8 cellular contexts compared by ENCODE assay signal in the genomic region with DNA sequence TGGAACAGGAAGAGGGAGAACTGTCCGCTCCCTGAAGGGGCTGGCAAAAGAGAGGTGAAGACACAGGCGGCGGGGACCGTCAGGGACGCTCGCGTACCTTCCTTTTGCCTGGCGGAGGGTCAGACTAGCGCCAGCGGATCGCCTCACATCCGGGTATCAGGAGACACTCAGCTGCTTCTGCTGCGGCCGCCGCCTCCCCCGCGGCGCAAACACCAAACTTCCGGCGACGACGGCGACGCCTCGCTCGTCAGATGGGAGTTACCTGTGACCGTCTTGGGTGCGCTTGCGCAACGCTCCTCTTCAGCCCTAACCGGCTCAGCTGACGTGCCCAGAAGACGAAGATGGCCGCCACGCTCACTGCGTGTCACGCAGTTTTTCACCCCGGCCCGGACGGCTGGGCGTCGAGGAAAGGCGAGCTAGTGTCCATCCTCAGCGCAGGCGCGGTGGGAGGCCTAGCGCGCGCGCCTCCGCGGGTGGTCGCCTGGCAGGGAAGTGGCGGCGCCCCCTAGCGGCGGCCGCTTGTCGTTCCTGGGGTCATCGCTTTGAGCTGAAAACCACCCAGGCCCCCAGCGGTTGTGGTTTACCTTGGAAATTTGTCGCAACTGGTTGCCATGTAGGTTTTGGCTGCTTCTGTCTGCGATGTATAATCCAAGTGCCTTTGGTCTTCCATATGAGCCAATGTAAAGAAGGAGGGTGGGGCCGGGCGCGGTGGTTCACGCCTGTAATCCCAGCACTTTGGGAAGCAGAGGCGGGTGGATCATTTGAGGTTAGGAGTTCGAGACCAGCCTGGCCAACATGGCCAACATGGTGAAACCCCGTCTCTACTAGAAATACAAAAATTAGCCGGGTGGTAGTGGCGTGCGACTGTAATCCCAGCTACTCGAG. TPM values are rescaled to one million over a fixed set of nuclear protein-coding genes. Genes with fewer than 3 reads are reported as not detected.
DNase-seq lines count a peak whose midpoint lies in the region; ATAC-seq and TF ChIP-seq lines count a peak whose summit lies in the region.

A gene with protein sequence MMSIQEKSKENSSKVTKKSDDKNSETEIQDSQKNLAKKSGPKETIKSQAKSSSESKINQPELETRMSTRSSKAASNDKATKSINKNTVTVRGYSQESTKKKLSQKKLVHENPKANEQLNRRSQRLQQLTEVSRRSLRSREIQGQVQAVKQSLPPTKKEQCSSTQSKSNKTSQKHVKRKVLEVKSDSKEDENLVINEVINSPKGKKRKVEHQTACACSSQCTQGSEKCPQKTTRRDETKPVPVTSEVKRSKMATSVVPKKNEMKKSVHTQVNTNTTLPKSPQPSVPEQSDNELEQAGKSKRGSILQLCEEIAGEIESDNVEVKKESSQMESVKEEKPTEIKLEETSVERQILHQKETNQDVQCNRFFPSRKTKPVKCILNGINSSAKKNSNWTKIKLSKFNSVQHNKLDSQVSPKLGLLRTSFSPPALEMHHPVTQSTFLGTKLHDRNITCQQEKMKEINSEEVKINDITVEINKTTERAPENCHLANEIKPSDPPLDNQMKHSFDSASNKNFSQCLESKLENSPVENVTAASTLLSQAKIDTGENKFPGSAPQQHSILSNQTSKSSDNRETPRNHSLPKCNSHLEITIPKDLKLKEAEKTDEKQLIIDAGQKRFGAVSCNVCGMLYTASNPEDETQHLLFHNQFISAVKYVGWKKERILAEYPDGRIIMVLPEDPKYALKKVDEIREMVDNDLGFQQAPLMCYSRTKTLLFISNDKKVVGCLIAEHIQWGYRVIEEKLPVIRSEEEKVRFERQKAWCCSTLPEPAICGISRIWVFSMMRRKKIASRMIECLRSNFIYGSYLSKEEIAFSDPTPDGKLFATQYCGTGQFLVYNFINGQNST (minus strand): TSS at position 179 of the 885 bp plus-strand sequence. CDS start 25,861 bp downstream, outside the sequence.

- H3K4me1 ChIP-seq in DND-41 (ENCODE audit: insufficient read depth, low read length) = peaks cover 38% of the 10 kb centered on the region
- H3K4me1 ChIP-seq in muscle layer of duodenum (ENCODE audit: control insufficient read depth in 1 of 2, insufficient read depth in 2 of 2, low read length in 2 of 2) = peaks cover 0 to 7% of the 10 kb centered on the region in 2 donors

- peak within 1 kb of the TSS; percentile 97 for H3K4me3 Mint-ChIP-seq in activated T-cell treated with anti-CD3 and anti-CD28 coated beads, Interleukin-2, amount 50 U/mL, for 4 hours

- H3K9me3 ChIP-seq in DND-41 (ENCODE audit: insufficient read depth, low read length, severe bottlenecking) (no peaks in the 10 kb centered on the region), muscle layer of duodenum (ENCODE audit: control insufficient read depth in 1 of 2, low read length in 2 of 2) (no peaks in the 10 kb centered on the region)

- peak within 1 kb of the TSS; percentile 51 to 98 for H3K4me3 ChIP-seq in DND-41 (ENCODE audit: low read depth in 1 of 2, low read length in 2 of 2)
- H3K4me3 ChIP-seq in muscle layer of duodenum (ENCODE audit: low read depth in 1 of 2, low read length in 2 of 2) = peak within 1 kb of the TSS; percentile 84 to 91

- H3K27me3 ChIP-seq in DND-41 (ENCODE audit: insufficient read depth, low read length, poor library complexity) = no peaks in the 10 kb centered on the region
- no peaks in the 10 kb centered on the region for H3K27me3 ChIP-seq in muscle layer of duodenum (ENCODE audit: low read depth, low read length)

- peaks cover 37% of the 10 kb centered on the region for H3K4me1 Mint-ChIP-seq in activated T-cell treated with anti-CD3 and anti-CD28 coated beads, Interleukin-2, amount 50 U/mL, for 4 hours (ENCODE audit: low read depth)

- H3K9ac ChIP-seq in DND-41 (ENCODE audit: low read depth, low read length) = peak within 1 kb of the TSS; percentile 70

- peak within 1 kb of the TSS; percentile 87 for H2AFZ ChIP-seq in DND-41 (ENCODE audit: low read depth, low read length)

- H3K27ac ChIP-seq in DND-41 (ENCODE audit: low read length) = peak within 1 kb of the TSS; percentile 75
- peak within 1 kb of the TSS; percentile 97 for H3K27ac ChIP-seq in muscle layer of duodenum (ENCODE audit: low read length)

- peaks cover 12% of the 10 kb centered on the region; the same call in 1 of the 2 replicates for H4K20me1 ChIP-seq in DND-41 (ENCODE audit: insufficient read depth, low read length)

- H3K36me3 ChIP-seq in DND-41 (ENCODE audit: insufficient read depth, low read length) (no peaks in the 10 kb centered on the region; the same call in 1 of the 2 replicates), muscle layer of duodenum (ENCODE audit: control insufficient read depth in 1 of 2, insufficient read depth in 2 of 2, low read length in 2 of 2) (peaks cover 0 to 4% of the 10 kb centered on the region in 2 donors)

- ATAC-seq in DND-41 (ENCODE audit: insufficient read depth, low read depth) = peak; percentile 85
- ATAC-seq in GM21723 (IDR thresholded peaks at IDR 0.05; ENCODE audit: unreplicated experiment) = peak; percentile 85
- peak; percentile 91 for ATAC-seq in activated T-cell treated with anti-CD3 and anti-CD28 coated beads, Interleukin-2, amount 50 U/mL, for 4 hours
- peak; percentile 97 for ATAC-seq in esophagus mucosa

- H3K9me3 Mint-ChIP-seq in activated T-cell treated with anti-CD3 and anti-CD28 coated beads, Interleukin-2, amount 50 U/mL, for 4 hours = no peaks in the 10 kb centered on the region

- H3K79me2 ChIP-seq in DND-41 (ENCODE audit: insufficient read depth, low read length) = peaks cover 46% of the 10 kb centered on the region

- no peaks in the 10 kb centered on the region for H3K27me3 Mint-ChIP-seq in activated T-cell treated with anti-CD3 and anti-CD28 coated beads, Interleukin-2, amount 50 U/mL, for 4 hours (ENCODE audit: low read depth)

- TF ChIP-seq CTCF in DND-41 (IDR thresholded peaks at IDR 0.05; ENCODE audit: borderline replicate concordance, extremely low read depth, low read length, poor library complexity, severe bottlenecking) = peak; percentile 92

- H3K4me2 ChIP-seq in DND-41 (ENCODE audit: insufficient read depth, low read length) = peak within 1 kb of the TSS; percentile 90

- DNase-seq in DND-41 (peak; percentile 94), KG1 (lab: John Stamatoyannopoulos, UW) (peak; percentile 92)
- DNase-seq in activated T-cell treated with anti-CD3 and anti-CD28 coated beads, Interleukin-2, amount 50 U/mL, for 4 hours = peak; percentile 88
- DNase-seq in stimulated activated CD8-positive, alpha-beta memory T cell treated with anti-CD3 and anti-CD28 coated beads, Interleukin-7, amount 100 ng/mL, for 4 hours (ENCODE audit: low read depth in 2 of 2) = peak; percentile 88 to 93

- no peaks in the 10 kb centered on the region for H3K36me3 Mint-ChIP-seq in activated T-cell treated with anti-CD3 and anti-CD28 coated beads, Interleukin-2, amount 50 U/mL, for 4 hours (ENCODE audit: insufficient read depth)

TF ChIP-seq in PFSK-1, 5 proteins besides CTCF, POLR2A, EP300 and RAD21:
- 0 out of 2 replicates have a peak, but pooled peaks have one; percentile 53 for TF ChIP-seq POLR2AphosphoS5 (IDR thresholded peaks at IDR 0.05; ENCODE audit: low read depth, low read length)
- TF ChIP-seq, protein P1, sequence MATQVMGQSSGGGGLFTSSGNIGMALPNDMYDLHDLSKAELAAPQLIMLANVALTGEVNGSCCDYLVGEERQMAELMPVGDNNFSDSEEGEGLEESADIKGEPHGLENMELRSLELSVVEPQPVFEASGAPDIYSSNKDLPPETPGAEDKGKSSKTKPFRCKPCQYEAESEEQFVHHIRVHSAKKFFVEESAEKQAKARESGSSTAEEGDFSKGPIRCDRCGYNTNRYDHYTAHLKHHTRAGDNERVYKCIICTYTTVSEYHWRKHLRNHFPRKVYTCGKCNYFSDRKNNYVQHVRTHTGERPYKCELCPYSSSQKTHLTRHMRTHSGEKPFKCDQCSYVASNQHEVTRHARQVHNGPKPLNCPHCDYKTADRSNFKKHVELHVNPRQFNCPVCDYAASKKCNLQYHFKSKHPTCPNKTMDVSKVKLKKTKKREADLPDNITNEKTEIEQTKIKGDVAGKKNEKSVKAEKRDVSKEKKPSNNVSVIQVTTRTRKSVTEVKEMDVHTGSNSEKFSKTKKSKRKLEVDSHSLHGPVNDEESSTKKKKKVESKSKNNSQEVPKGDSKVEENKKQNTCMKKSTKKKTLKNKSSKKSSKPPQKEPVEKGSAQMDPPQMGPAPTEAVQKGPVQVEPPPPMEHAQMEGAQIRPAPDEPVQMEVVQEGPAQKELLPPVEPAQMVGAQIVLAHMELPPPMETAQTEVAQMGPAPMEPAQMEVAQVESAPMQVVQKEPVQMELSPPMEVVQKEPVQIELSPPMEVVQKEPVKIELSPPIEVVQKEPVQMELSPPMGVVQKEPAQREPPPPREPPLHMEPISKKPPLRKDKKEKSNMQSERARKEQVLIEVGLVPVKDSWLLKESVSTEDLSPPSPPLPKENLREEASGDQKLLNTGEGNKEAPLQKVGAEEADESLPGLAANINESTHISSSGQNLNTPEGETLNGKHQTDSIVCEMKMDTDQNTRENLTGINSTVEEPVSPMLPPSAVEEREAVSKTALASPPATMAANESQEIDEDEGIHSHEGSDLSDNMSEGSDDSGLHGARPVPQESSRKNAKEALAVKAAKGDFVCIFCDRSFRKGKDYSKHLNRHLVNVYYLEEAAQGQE (IDR thresholded peaks at IDR 0.05; ENCODE audit: insufficient read depth in 1 of 2, low read depth in 2 of 2, low read length in 2 of 2) = no peak
- TF ChIP-seq SIN3A (IDR thresholded peaks at IDR 0.05; ENCODE audit: borderline replicate concordance, insufficient read depth, low read length) = peak; percentile 79; the same call in 1 of the 2 replicates
- peak; percentile 98 for TF ChIP-seq FOXP2 (optimal IDR thresholded peaks at IDR 0.05; ENCODE audit: borderline replicate concordance, extremely low read depth, extremely low read length, insufficient read depth)
- TF ChIP-seq TAF1 (IDR thresholded peaks at IDR 0.05; ENCODE audit: borderline replicate concordance, insufficient read depth, low read length) = peak; percentile 32; the same call in 1 of the 2 replicates

RNA-seq across cellular contexts. Expression of the gene that starts here (rescaled TPM):
- polyA plus RNA-seq in PFSK-1 (2012; ENCODE audit: insufficient read length, low read depth) = 3.4 TPM
- 10 to 100 TPM; 12.3 to 15.6 (median 14.2) TPM for total RNA-seq in activated T-cell treated with anti-CD3 and anti-CD28 coated beads, Interleukin-2, amount 50 U/mL, for 4 hours
- 10.0 TPM for total RNA-seq in esophagus mucosa

Comparison
In these comparisons a context has a peak if more than half of its experiments do, and no peak if none do; other contexts are left out.
1. Peak in every context shown above with its lines: DNase-seq, ATAC-seq, H3K4me3 ChIP-seq and H3K27ac ChIP-seq.